8 cellular contexts compared by ENCODE assay signal in the genomic region with DNA sequence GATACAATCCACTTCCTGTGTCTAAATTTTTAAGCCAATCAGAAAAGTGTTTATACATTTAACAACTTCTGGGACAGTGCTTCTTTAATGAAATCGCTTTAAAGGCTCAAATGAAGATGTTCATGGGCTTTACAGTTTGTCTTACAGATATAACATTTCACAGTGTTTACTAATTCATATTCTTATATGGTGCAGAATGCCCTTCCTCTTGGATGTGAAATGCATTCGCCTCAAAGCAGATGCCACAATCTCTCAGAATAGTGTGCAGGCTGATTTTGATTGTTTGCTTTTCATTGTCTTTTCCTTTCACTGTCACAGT.
DNase-seq lines count a peak whose midpoint lies in the region; ATAC-seq, FAIRE-seq and TF ChIP-seq lines count a peak whose summit lies in the region.

No MANE protein-coding gene starts in this region.

- peaks cover 16% of the 10 kb centered on the region for H3K36me3 Mint-ChIP-seq in activated CD4-positive, alpha-beta T cell treated with anti-CD3 and anti-CD28 coated beads, Interleukin-2, amount 10 ng/mL, durations not matched to agents 7 days and 5 days (ENCODE audit: low read depth)
- peaks cover 9% of the 10 kb centered on the region for H3K36me3 Mint-ChIP-seq in activated T-helper 1 cell treated with anti-CD3 and anti-CD28 coated beads, Interleukin-12 subunit alpha, Interleukin-12 subunit beta, Interleukin-2, Interleukin-4 antibody, amounts not matched to agents 30 ng/mL and 10 ng/mL and 1 ng/mL, durations not matched to agents 14 hours and 24 hours and 36 hours (ENCODE audit: low read depth)

- DNase-seq in activated CD4-positive, alpha-beta T cell treated with anti-CD3 and anti-CD28 coated beads, Interleukin-2, amount 10 ng/mL, durations not matched to agents 7 days and 5 days: no peak
- no peak for DNase-seq in activated CD4-positive, alpha-beta T cell treated with anti-CD3 and anti-CD28 coated beads for 1 hour
- no peak for DNase-seq in activated T-helper 1 cell treated with anti-CD3 and anti-CD28 coated beads, Interleukin-12 subunit alpha, Interleukin-12 subunit beta, Interleukin-2, Interleukin-4 antibody, amounts not matched to agents 30 ng/mL and 10 ng/mL and 1 ng/mL, durations not matched to agents 14 hours and 24 hours and 36 hours (ENCODE audit: low spot score)
- DNase-seq in kidney: no peak
- no peak for DNase-seq in suprapubic skin (ENCODE audit: low spot score in 2 of 2)
- no peak for DNase-seq in MG63
- DNase-seq in NCI-H345 treated with DMSO at 0.1 percent for 48 hours (lab: John Stamatoyannopoulos, UW; ENCODE audit: unreplicated experiment): no peak

- CTCF ChIA-PET in activated CD4-positive, alpha-beta T cell treated with anti-CD3 and anti-CD28 coated beads, Interleukin-2, amount 10 ng/mL, durations not matched to agents 7 days and 5 days (lab: Charles Lee): interaction anchor here (0.6 kb wide), 1 partner anchor 295 kb away, joined by 3 read pairs; no protein-coding TSS in a partner anchor

- no peaks in the 10 kb centered on the region for H3K9me3 Mint-ChIP-seq in activated CD4-positive, alpha-beta T cell treated with anti-CD3 and anti-CD28 coated beads, Interleukin-2, amount 10 ng/mL, durations not matched to agents 7 days and 5 days
- no peaks in the 10 kb centered on the region for H3K9me3 Mint-ChIP-seq in activated T-helper 1 cell treated with anti-CD3 and anti-CD28 coated beads, Interleukin-12 subunit alpha, Interleukin-12 subunit beta, Interleukin-2, Interleukin-4 antibody, amounts not matched to agents 30 ng/mL and 10 ng/mL and 1 ng/mL, durations not matched to agents 14 hours and 24 hours and 36 hours

- intact Hi-C loops in activated T-helper 1 cell treated with anti-CD3 and anti-CD28 coated beads, Interleukin-12 subunit alpha, Interleukin-12 subunit beta, Interleukin-2, Interleukin-4 antibody, amounts not matched to agents 30 ng/mL and 10 ng/mL and 1 ng/mL, durations not matched to agents 14 hours and 24 hours and 36 hours (cut with micrococcal nuclease): loop anchor here (1.0 to 10.0 kb wide), 10 partner anchors 24 to 1612 kb away; a partner anchor contains a TSS
- intact Hi-C loops in kidney (cut with DNase I): no loop called here

- TF ChIP-seq CTCF in kidney (IDR thresholded peaks at IDR 0.05; ENCODE audit: borderline replicate concordance, extremely low read depth, insufficient read depth) (no peak), suprapubic skin (IDR thresholded peaks at IDR 0.05) (no peak)

- no peaks in the 10 kb centered on the region for H3K27me3 Mint-ChIP-seq in activated CD4-positive, alpha-beta T cell treated with anti-CD3 and anti-CD28 coated beads, Interleukin-2, amount 10 ng/mL, durations not matched to agents 7 days and 5 days
- H3K27me3 Mint-ChIP-seq in activated T-helper 1 cell treated with anti-CD3 and anti-CD28 coated beads, Interleukin-12 subunit alpha, Interleukin-12 subunit beta, Interleukin-2, Interleukin-4 antibody, amounts not matched to agents 30 ng/mL and 10 ng/mL and 1 ng/mL, durations not matched to agents 14 hours and 24 hours and 36 hours (ENCODE audit: insufficient read depth): no peaks in the 10 kb centered on the region

- H3K36me3 ChIP-seq in kidney (ENCODE audit: control insufficient read depth in 1 of 2, insufficient read depth in 2 of 2, low read length in 2 of 2): no peaks in the 10 kb centered on the region
- H3K36me3 ChIP-seq in suprapubic skin: no peaks in the 10 kb centered on the region
- H3K36me3 ChIP-seq in MG63: no peaks in the 10 kb centered on the region

- H3K4me3 Mint-ChIP-seq in activated CD4-positive, alpha-beta T cell treated with anti-CD3 and anti-CD28 coated beads, Interleukin-2, amount 10 ng/mL, durations not matched to agents 7 days and 5 days: peak overlapping the region; percentile 89
- peak overlapping the region; percentile 95 for H3K4me3 Mint-ChIP-seq in activated T-helper 1 cell treated with anti-CD3 and anti-CD28 coated beads, Interleukin-12 subunit alpha, Interleukin-12 subunit beta, Interleukin-2, Interleukin-4 antibody, amounts not matched to agents 30 ng/mL and 10 ng/mL and 1 ng/mL, durations not matched to agents 14 hours and 24 hours and 36 hours

- TF ChIP-seq POLR2A in suprapubic skin (IDR thresholded peaks at IDR 0.05): no peak

- no peak for TF ChIP-seq EP300 in suprapubic skin (IDR thresholded peaks at IDR 0.05)

- H3K9ac ChIP-seq in kidney (ENCODE audit: low read length in 2 of 2): no peak overlapping the region

- H3K27ac Mint-ChIP-seq in activated CD4-positive, alpha-beta T cell treated with anti-CD3 and anti-CD28 coated beads, Interleukin-2, amount 10 ng/mL, durations not matched to agents 7 days and 5 days: peak overlapping the region; percentile 96
- peak overlapping the region; percentile 96 for H3K27ac Mint-ChIP-seq in activated T-helper 1 cell treated with anti-CD3 and anti-CD28 coated beads, Interleukin-12 subunit alpha, Interleukin-12 subunit beta, Interleukin-2, Interleukin-4 antibody, amounts not matched to agents 30 ng/mL and 10 ng/mL and 1 ng/mL, durations not matched to agents 14 hours and 24 hours and 36 hours

- H3K4me1 ChIP-seq in kidney (ENCODE audit: control insufficient read depth in 1 of 2, insufficient read depth in 1 of 2, low read depth in 1 of 2, low read length in 2 of 2) (peaks cover 10% of the 10 kb centered on the region in 2 donors), suprapubic skin (peaks cover 46% of the 10 kb centered on the region)

- no peak for ATAC-seq in GM19328 (IDR thresholded peaks at IDR 0.05; ENCODE audit: unreplicated experiment)

- H3K9me3 ChIP-seq in kidney (ENCODE audit: control insufficient read depth in 1 of 2, low read length in 2 of 2) (no peaks in the 10 kb centered on the region), suprapubic skin (no peaks in the 10 kb centered on the region), MG63 (no peaks in the 10 kb centered on the region)

- FAIRE-seq in kidney (lab: Jason Lieb, UNC): no peak

- POLR2A ChIA-PET in activated CD4-positive, alpha-beta T cell treated with anti-CD3 and anti-CD28 coated beads, Interleukin-2, amount 10 ng/mL, durations not matched to agents 7 days and 5 days (lab: Charles Lee): interaction anchor here (0.7 kb wide), 1 partner anchor 35 kb away, joined by 3 read pairs; no protein-coding TSS in a partner anchor

- peak overlapping the region in 1 of 2 donors; percentile 28 for H3K27ac ChIP-seq in kidney (ENCODE audit: low read depth in 2 of 2, low read length in 2 of 2)
- peak overlapping the region; percentile 85 for H3K27ac ChIP-seq in suprapubic skin

- 20% methylated on average over 2 of the region's 2 CpGs for WGBS in suprapubic skin

- peaks cover 71% of the 10 kb centered on the region for H3K4me1 Mint-ChIP-seq in activated CD4-positive, alpha-beta T cell treated with anti-CD3 and anti-CD28 coated beads, Interleukin-2, amount 10 ng/mL, durations not matched to agents 7 days and 5 days
- peaks cover 80% of the 10 kb centered on the region for H3K4me1 Mint-ChIP-seq in activated T-helper 1 cell treated with anti-CD3 and anti-CD28 coated beads, Interleukin-12 subunit alpha, Interleukin-12 subunit beta, Interleukin-2, Interleukin-4 antibody, amounts not matched to agents 30 ng/mL and 10 ng/mL and 1 ng/mL, durations not matched to agents 14 hours and 24 hours and 36 hours (ENCODE audit: low read depth)

- H3K4me3 ChIP-seq in kidney (ENCODE audit: low read length in 2 of 2): peak overlapping the region; percentile 81 to 86
- peak overlapping the region; percentile 79 for H3K4me3 ChIP-seq in suprapubic skin
- H3K4me3 ChIP-seq in MG63: no peak overlapping the region

- H3K27me3 ChIP-seq in suprapubic skin (no peaks in the 10 kb centered on the region), MG63 (no peaks in the 10 kb centered on the region)
